Comparison of ENCODE assay signal across 7 cellular contexts in genomic region chr5:40511801-40512200, GRCh38.
"Had no signal": no experiment of that assay in that cellular context is flagged by ENCODE, and none has a peak within 500 bp of the region (broad histone marks: within the 10 kb centered on the region; RNA-seq: fewer than 3 reads in every experiment).

No MANE protein-coding gene starts in this region.

- FAIRE-seq: GM12878, GM12891, GM12892, GM18507, GM19239 had no signal

- H3K4me3 ChIP-seq: GM12878 had no signal

- ATAC-seq: GM12878 had no signal

- DNase-seq: GDM1, GF-D8 had no signal
